ENCODE assay signal across 19 cellular contexts in the genomic region with DNA sequence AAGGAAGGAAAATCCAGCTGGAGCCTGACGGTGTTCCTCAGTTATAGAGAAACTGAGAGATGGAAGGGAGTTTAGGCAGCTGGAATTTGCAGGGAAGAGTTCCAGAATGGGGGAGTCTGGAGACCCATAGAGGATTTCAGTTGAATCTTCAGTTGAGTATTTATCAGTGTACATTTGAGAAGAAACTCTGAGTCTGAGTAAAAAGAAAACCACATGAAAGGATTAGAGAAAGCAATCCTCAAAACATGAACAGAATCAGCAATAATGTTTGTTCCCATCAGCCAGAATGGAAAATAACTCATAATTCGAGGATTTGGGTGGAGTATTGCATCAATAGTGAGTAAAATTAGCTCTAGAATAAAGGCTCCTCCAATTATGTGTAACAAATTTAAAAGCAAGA.
"Had no signal": no experiment of that assay in that cellular context is flagged by ENCODE, and none has a peak within 500 bp of the region (broad histone marks: within the 10 kb centered on the region; RNA-seq: fewer than 3 reads in every experiment).

No MANE protein-coding gene starts in this region.

- H2AFZ ChIP-seq: parathyroid adenoma had no signal

- H3K27me3 Mint-ChIP-seq: T-cell had no signal

- H3K9me3 Mint-ChIP-seq: activated naive CD4-positive, alpha-beta T cell treated with anti-CD3 and anti-CD28 coated beads for 36 hours; nephron; T-cell had no signal

- H3K36me3 ChIP-seq: esophagus muscularis mucosa, heart right ventricle, left ventricle myocardium inferior, right lobe of liver, thyroid gland had no signal

- H3K4me3 ChIP-seq: esophagus muscularis mucosa, heart right ventricle, left ventricle myocardium inferior, right lobe of liver, thyroid gland had no signal

- H3K27ac ChIP-seq: esophagus muscularis mucosa, heart right ventricle, left ventricle myocardium inferior, parathyroid adenoma, right lobe of liver, thyroid gland had no signal

- H3K27me3 ChIP-seq: esophagus muscularis mucosa, heart right ventricle, right lobe of liver, thyroid gland had no signal

- ATAC-seq: heart right ventricle, right lobe of liver, T-cell had no signal

- H3K9me3 ChIP-seq: right lobe of liver, thyroid gland had no signal

- H3K36me3 Mint-ChIP-seq: T-cell had no signal

- H3K9ac ChIP-seq: parathyroid adenoma had no signal

- H3K4me3 Mint-ChIP-seq: activated naive CD4-positive, alpha-beta T cell treated with anti-CD3 and anti-CD28 coated beads for 36 hours; nephron; T-cell had no signal

- DNase-seq: activated CD4-positive, CD25-positive, alpha-beta regulatory T cell; activated CD8-positive, alpha-beta memory T cell treated with anti-CD3 and anti-CD28 coated beads for 24 hours; activated CD8-positive, alpha-beta memory T cell treated with anti-CD3 and anti-CD28 coated beads, Interleukin-2, amount 50 U/mL, for 48 hours; activated naive CD4-positive, alpha-beta T cell treated with anti-CD3 and anti-CD28 coated beads for 36 hours; effector CD8-positive, alpha-beta T cell; heart right ventricle; kidney glomerular epithelial cell; left ventricle myocardium inferior; mammary epithelial cell; midbrain; right lobe of liver; small intestine; stimulated activated CD4-positive, alpha-beta T cell treated with anti-CD3 and anti-CD28 coated beads, Interleukin-4, amount 100 ng/mL, for 1 hour; T-cell; T1000; thyroid gland had no signal

- H3K79me2 ChIP-seq: parathyroid adenoma had no signal

- H3K4me1 ChIP-seq: esophagus muscularis mucosa, heart right ventricle, left ventricle myocardium inferior, parathyroid adenoma, right lobe of liver, thyroid gland had no signal

- H3K27ac Mint-ChIP-seq: activated naive CD4-positive, alpha-beta T cell treated with anti-CD3 and anti-CD28 coated beads for 36 hours; nephron; T-cell had no signal

- H3K4me1 Mint-ChIP-seq: nephron had no signal
